Comparison of ENCODE assay signal across 27 cellular contexts in genomic region chr15:70873232-70874054, GRCh38. TPM values are rescaled to one million over a fixed set of nuclear protein-coding genes. Genes with fewer than 3 reads are reported as not detected.
"Had no signal": no experiment of that assay in that cellular context is flagged by ENCODE, and none has a peak within 500 bp of the region (broad histone marks: within the 10 kb centered on the region; RNA-seq: fewer than 3 reads in every experiment).

No MANE protein-coding gene starts in this region.

- H2AFZ ChIP-seq: parathyroid adenoma had no signal

- H3K4me1 ChIP-seq: left lung, lower lobe of right lung, parathyroid adenoma, psoas muscle, spleen had no signal

- FAIRE-seq: astrocyte had no signal

- H3K9me3 Mint-ChIP-seq: activated CD4-positive, alpha-beta memory T cell treated with anti-CD3 and anti-CD28 coated beads for 36 hours had no signal

- H3K36me3 Mint-ChIP-seq: activated CD4-positive, alpha-beta memory T cell treated with anti-CD3 and anti-CD28 coated beads for 36 hours had no signal

- DNase-seq: activated CD4-positive, alpha-beta memory T cell treated with anti-CD3 and anti-CD28 coated beads for 36 hours; activated CD4-positive, alpha-beta T cell treated with anti-CD3 and anti-CD28 coated beads, Interleukin-2, amount 10 ng/mL, durations not matched to agents 24 days and 14 days; activated CD4-positive, CD25-positive, alpha-beta regulatory T cell treated with anti-CD3 and anti-CD28 coated beads, Interleukin-2, amount 50 U/mL, for 72 hours; activated CD8-positive, alpha-beta memory T cell treated with anti-CD3 and anti-CD28 coated beads, Interleukin-2, amount 50 U/mL, for 4 hours; activated gamma-delta T cell treated with Interleukin-2 at 50 U/mL for 16 hours; activated naive CD4-positive, alpha-beta T cell treated with anti-CD3 and anti-CD28 coated beads, Interleukin-2, amount 50 U/mL, for 16 hours; activated T-cell treated with anti-CD3 and anti-CD28 coated beads, Interleukin-2, amount 50 U/mL, for 1 hour; amniotic stem cell; brain microvascular endothelial cell; foreskin melanocyte; heart right ventricle; left lung; lower lobe of right lung; mesenchymal stem cell; naive thymus-derived CD8-positive, alpha-beta T cell; nucleus accumbens; psoas muscle; spleen; stimulated activated naive CD4-positive, alpha-beta T cell; trophoblast cell; uterus; WERI-Rb-1 had no signal

- H3K36me3 ChIP-seq: brain microvascular endothelial cell, esophagus muscularis mucosa, heart right ventricle, left lung, lower lobe of right lung, spleen, thoracic aorta, uterus, WERI-Rb-1 had no signal

- H3K4me3 Mint-ChIP-seq: activated CD4-positive, alpha-beta memory T cell treated with anti-CD3 and anti-CD28 coated beads for 36 hours; activated CD4-positive, alpha-beta T cell treated with anti-CD3 and anti-CD28 coated beads, Interleukin-2, amount 10 ng/mL, durations not matched to agents 24 days and 14 days; naive thymus-derived CD8-positive, alpha-beta T cell; neural crest cell had no signal

- H3K79me2 ChIP-seq: parathyroid adenoma had no signal

- H3K9me3 ChIP-seq: esophagus muscularis mucosa, heart right ventricle, left lung, lower lobe of right lung, psoas muscle, thoracic aorta, uterus had no signal

- ATAC-seq: heart right ventricle; left lung; lower lobe of right lung; naive thymus-derived CD8-positive, alpha-beta T cell; psoas muscle had no signal

- H3K27me3 ChIP-seq: brain microvascular endothelial cell, esophagus muscularis mucosa, heart right ventricle, left lung, uterus had no signal

- H3K27ac Mint-ChIP-seq: activated CD4-positive, alpha-beta memory T cell treated with anti-CD3 and anti-CD28 coated beads for 36 hours; activated CD4-positive, alpha-beta T cell treated with anti-CD3 and anti-CD28 coated beads, Interleukin-2, amount 10 ng/mL, durations not matched to agents 24 days and 14 days; naive thymus-derived CD8-positive, alpha-beta T cell had no signal

- H3K4me3 ChIP-seq: esophagus muscularis mucosa, heart right ventricle, left lung, lower lobe of right lung, psoas muscle, spleen, thoracic aorta, uterus had no signal

- H3K27ac ChIP-seq: brain microvascular endothelial cell, esophagus muscularis mucosa, heart right ventricle, left lung, lower lobe of right lung, parathyroid adenoma, psoas muscle, spleen, thoracic aorta, uterus, WERI-Rb-1 had no signal

- H3K4me1 Mint-ChIP-seq: activated CD4-positive, alpha-beta T cell treated with anti-CD3 and anti-CD28 coated beads, Interleukin-2, amount 10 ng/mL, durations not matched to agents 24 days and 14 days; naive thymus-derived CD8-positive, alpha-beta T cell had no signal

- H3K9ac ChIP-seq: parathyroid adenoma had no signal

RNA-seq across cellular contexts. Expression of gene THAP10, which starts 18.8 kb away (rescaled TPM):
- total RNA-seq: activated CD4-positive, alpha-beta T cell treated with anti-CD3 and anti-CD28 coated beads, Interleukin-2, amount 10 ng/mL, durations not matched to agents 24 days and 14 days; naive thymus-derived CD8-positive, alpha-beta T cell had no signal
- polyA plus RNA-seq: naive thymus-derived CD8-positive, alpha-beta T cell had no signal

RNA-seq across cellular contexts. Expression of gene LRRC49, which starts 19.2 kb away (rescaled TPM):
- total RNA-seq: activated CD4-positive, alpha-beta T cell treated with anti-CD3 and anti-CD28 coated beads, Interleukin-2, amount 10 ng/mL, durations not matched to agents 24 days and 14 days; naive thymus-derived CD8-positive, alpha-beta T cell had no signal
- polyA plus RNA-seq: naive thymus-derived CD8-positive, alpha-beta T cell had no signal

RNA-seq across cellular contexts. Expression of gene LARP6, which starts 19.5 kb away (rescaled TPM):
- total RNA-seq: activated CD4-positive, alpha-beta T cell treated with anti-CD3 and anti-CD28 coated beads, Interleukin-2, amount 10 ng/mL, durations not matched to agents 24 days and 14 days had no signal
